In genomic region chr1:198118136-198118535, GRCh38 we compare ENCODE assay signal across 1 cellular context.
A peak's percentile ranks its signal among the peaks of the same experiment; 100 is the strongest.
TF ChIP-seq lines count a peak whose summit lies in the region.

No MANE protein-coding gene starts in this region.

TF ChIP-seq in SK-N-SH, 30 proteins besides CTCF, POLR2A, EP300 and RAD21 (continued from another document):
- no peak for TF ChIP-seq CHD2 (IDR thresholded peaks at IDR 0.05; ENCODE audit: low read length, partially characterized antibody)
- TF ChIP-seq TEAD4 (IDR thresholded peaks at IDR 0.05; ENCODE audit: borderline replicate concordance, insufficient read depth), result peak; percentile 81
- no peak for TF ChIP-seq REST (IDR thresholded peaks at IDR 0.05; ENCODE audit: low read depth, low read length)
- no peak; the same call in 1 of the 2 replicates for TF ChIP-seq RXRA (IDR thresholded peaks at IDR 0.05; ENCODE audit: borderline replicate concordance, low read depth)
- peak; percentile 17; the same call in 1 of the 2 replicates for TF ChIP-seq YY1 (IDR thresholded peaks at IDR 0.05; ENCODE audit: low read depth)
- peak; percentile 23; the same call in 1 of the 2 replicates for TF ChIP-seq ZBTB33 (IDR thresholded peaks at IDR 0.05; ENCODE audit: borderline replicate concordance, low read depth)
- TF ChIP-seq USF2 (IDR thresholded peaks at IDR 0.05; ENCODE audit: borderline replicate concordance, low read depth, low read length), result no peak
